ENCODE assay signal across 19 cellular contexts in genomic region chr5:39063037-39063436, GRCh38. TPM values are rescaled to one million over a fixed set of nuclear protein-coding genes. Genes with fewer than 3 reads are reported as not detected.
DNase-seq lines count a peak whose midpoint lies in the region; ATAC-seq and TF ChIP-seq lines count a peak whose summit lies in the region.
"Had no signal": no experiment of that assay in that cellular context is flagged by ENCODE, and none has a peak within 500 bp of the region (broad histone marks: within the 10 kb centered on the region; RNA-seq: fewer than 3 reads in every experiment).

No MANE protein-coding gene starts in this region.

- H3K27me3 Mint-ChIP-seq in T-helper 17 cell = no peaks in the 10 kb centered on the region
- no peaks in the 10 kb centered on the region for H3K27me3 Mint-ChIP-seq in activated T-helper 1 cell treated with anti-CD3 and anti-CD28 coated beads, Interleukin-12 subunit alpha, Interleukin-12 subunit beta, Interleukin-2, Interleukin-4 antibody, amounts not matched to agents 30 ng/mL and 10 ng/mL and 1 ng/mL, durations not matched to agents 14 hours and 24 hours and 36 hours (ENCODE audit: insufficient read depth)
- H3K27me3 Mint-ChIP-seq: naive B cell had no signal

- peaks cover 15% of the 10 kb centered on the region for H3K9me3 Mint-ChIP-seq in activated T-helper 1 cell treated with anti-CD3 and anti-CD28 coated beads, Interleukin-12 subunit alpha, Interleukin-12 subunit beta, Interleukin-2, Interleukin-4 antibody, amounts not matched to agents 30 ng/mL and 10 ng/mL and 1 ng/mL, durations not matched to agents 14 hours and 24 hours and 36 hours

- no peaks in the 10 kb centered on the region for H3F3A ChIP-seq in smooth muscle cell (ENCODE audit: low read depth)

- H4K20me1 ChIP-seq in smooth muscle cell (ENCODE audit: low read depth) = peaks cover 80% of the 10 kb centered on the region

- H3K4me1 Mint-ChIP-seq in T-helper 17 cell = peaks cover 44% of the 10 kb centered on the region
- H3K4me1 Mint-ChIP-seq in activated T-helper 1 cell treated with anti-CD3 and anti-CD28 coated beads, Interleukin-12 subunit alpha, Interleukin-12 subunit beta, Interleukin-2, Interleukin-4 antibody, amounts not matched to agents 30 ng/mL and 10 ng/mL and 1 ng/mL, durations not matched to agents 14 hours and 24 hours and 36 hours (ENCODE audit: low read depth) = peaks cover 64% of the 10 kb centered on the region

- peaks cover 2% of the 10 kb centered on the region for H3K36me3 Mint-ChIP-seq in T-helper 17 cell (ENCODE audit: low read depth)
- H3K36me3 Mint-ChIP-seq in activated T-helper 1 cell treated with anti-CD3 and anti-CD28 coated beads, Interleukin-12 subunit alpha, Interleukin-12 subunit beta, Interleukin-2, Interleukin-4 antibody, amounts not matched to agents 30 ng/mL and 10 ng/mL and 1 ng/mL, durations not matched to agents 14 hours and 24 hours and 36 hours (ENCODE audit: low read depth) = peaks cover 31% of the 10 kb centered on the region

- H3K4me3 ChIP-seq in left ventricle myocardium inferior = no peak overlapping the region
- no peak overlapping the region for H3K4me3 ChIP-seq in vagina
- H3K4me3 ChIP-seq in smooth muscle cell = no peak overlapping the region
- H3K4me3 ChIP-seq: ascending aorta, coronary artery, SJCRH30, stomach had no signal

- ATAC-seq in left cardiac atrium (no peak), T-helper 17 cell (no peak), left colon (peak; percentile 38)
- ATAC-seq: activated CD4-positive, CD25-positive, alpha-beta regulatory T cell treated with anti-CD3 and anti-CD28 coated beads, Interleukin-2, amount 50 U/mL, for 24 hours had no signal

- intact Hi-C loops in left ventricle myocardium inferior (cut with micrococcal nuclease) = no loop called here
- intact Hi-C loops in left cardiac atrium (cut with DNase I) = no loop called here
- intact Hi-C loops in left colon (cut with DNase I, micrococcal nuclease) = no loop called here
- intact Hi-C loops in vagina (cut with DNase I) = no loop called here
- intact Hi-C loops in activated T-helper 1 cell treated with anti-CD3 and anti-CD28 coated beads, Interleukin-12 subunit alpha, Interleukin-12 subunit beta, Interleukin-2, Interleukin-4 antibody, amounts not matched to agents 30 ng/mL and 10 ng/mL and 1 ng/mL, durations not matched to agents 14 hours and 24 hours and 36 hours (cut with micrococcal nuclease) = no loop called here

- no peak overlapping the region for H2AFZ ChIP-seq in smooth muscle cell (ENCODE audit: low read depth)

- H3K9ac ChIP-seq in smooth muscle cell (ENCODE audit: low read depth) = no peak overlapping the region

- TF ChIP-seq CTCF in left ventricle myocardium inferior (IDR thresholded peaks at IDR 0.05; ENCODE audit: borderline replicate concordance) (peak; percentile 19), vagina (IDR thresholded peaks at IDR 0.05) (no peak), smooth muscle cell (IDR thresholded peaks at IDR 0.05; ENCODE audit: borderline replicate concordance, insufficient read depth, poor library complexity, severe bottlenecking) (no peak)

- H3K4me1 ChIP-seq in left ventricle myocardium inferior = peaks cover 94% of the 10 kb centered on the region
- peaks cover 51% of the 10 kb centered on the region for H3K4me1 ChIP-seq in vagina
- H3K4me1 ChIP-seq in smooth muscle cell (ENCODE audit: low read depth) = no peaks in the 10 kb centered on the region
- H3K4me1 ChIP-seq: SJCRH30 had no signal

- DNase-seq in left ventricle myocardium inferior (no peak), left cardiac atrium (no peak), T-helper 17 cell (no peak), left colon (no peak), vagina (ENCODE audit: extremely low spot score in 2 of 2) (no peak), GM19238 (ENCODE audit: insufficient read length, low spot score) (no peak), smooth muscle cell (lab: John Stamatoyannopoulos, UW; ENCODE audit: unreplicated experiment) (no peak)
- DNase-seq in activated T-helper 1 cell treated with anti-CD3 and anti-CD28 coated beads, Interleukin-12 subunit alpha, Interleukin-12 subunit beta, Interleukin-2, Interleukin-4 antibody, amounts not matched to agents 30 ng/mL and 10 ng/mL and 1 ng/mL, durations not matched to agents 14 hours and 24 hours and 36 hours (ENCODE audit: low spot score) = no peak
- DNase-seq: activated gamma-delta T cell treated with Interleukin-2 at 50 U/mL for 16 hours, foreskin melanocyte, GOT3, naive B cell, NCI-H526 treated with DMSO at 0.1 percent for 48 hours, SJCRH30, stomach had no signal

- H3K4me2 ChIP-seq in smooth muscle cell = no peak overlapping the region

- H3K27ac Mint-ChIP-seq in T-helper 17 cell = no peak overlapping the region
- H3K27ac Mint-ChIP-seq in activated T-helper 1 cell treated with anti-CD3 and anti-CD28 coated beads, Interleukin-12 subunit alpha, Interleukin-12 subunit beta, Interleukin-2, Interleukin-4 antibody, amounts not matched to agents 30 ng/mL and 10 ng/mL and 1 ng/mL, durations not matched to agents 14 hours and 24 hours and 36 hours = no peak overlapping the region

- WGBS in smooth muscle cell (ENCODE audit: low lambda C conversion rate) = 68% methylated on average over 2 of the region's 2 CpGs

- H3K9me3 ChIP-seq in left ventricle myocardium inferior (replicated peaks) (peaks cover 12% of the 10 kb centered on the region), T-helper 17 cell (ENCODE audit: control insufficient read depth, low read length, poor library complexity, severe bottlenecking) (peaks cover 5% of the 10 kb centered on the region), vagina (no peaks in the 10 kb centered on the region), smooth muscle cell (replicated peaks; ENCODE audit: low read depth) (no peaks in the 10 kb centered on the region)
- H3K9me3 ChIP-seq: ascending aorta, SJCRH30 had no signal

- H3K27ac ChIP-seq in left ventricle myocardium inferior (replicated peaks) (peak overlapping the region; percentile 37), vagina (peak overlapping the region; percentile 15), smooth muscle cell (ENCODE audit: low read depth) (no peak overlapping the region)
- H3K27ac ChIP-seq: ascending aorta, coronary artery, HL-60, SJCRH30, stomach had no signal

- peaks cover 92% of the 10 kb centered on the region for H3K79me2 ChIP-seq in smooth muscle cell (ENCODE audit: low read depth)

- no peak for TF ChIP-seq POLR2A in vagina (IDR thresholded peaks at IDR 0.05)

- H3K4me3 Mint-ChIP-seq in T-helper 17 cell = peak overlapping the region; percentile 31
- H3K4me3 Mint-ChIP-seq in activated T-helper 1 cell treated with anti-CD3 and anti-CD28 coated beads, Interleukin-12 subunit alpha, Interleukin-12 subunit beta, Interleukin-2, Interleukin-4 antibody, amounts not matched to agents 30 ng/mL and 10 ng/mL and 1 ng/mL, durations not matched to agents 14 hours and 24 hours and 36 hours = no peak overlapping the region
- H3K4me3 Mint-ChIP-seq: naive B cell had no signal

- H3K36me3 ChIP-seq in left ventricle myocardium inferior (peaks cover 14% of the 10 kb centered on the region), vagina (peaks cover 0 to 6% of the 10 kb centered on the region in 2 donors), smooth muscle cell (ENCODE audit: low read depth) (no peaks in the 10 kb centered on the region)

- H3K27me3 ChIP-seq in left ventricle myocardium inferior (ENCODE audit: low read depth) (no peaks in the 10 kb centered on the region), vagina (no peaks in the 10 kb centered on the region), smooth muscle cell (ENCODE audit: low read depth) (no peaks in the 10 kb centered on the region)
- H3K27me3 ChIP-seq: ascending aorta, SJCRH30, stomach had no signal

RNA-seq across cellular contexts. Expression of gene RICTOR, which starts 11.2 kb away (rescaled TPM):
- total RNA-seq in left ventricle myocardium inferior (35.0 TPM), left cardiac atrium (10 to 100 TPM; 22.7 to 28.3 TPM), T-helper 17 cell (10 to 100 TPM; 84.8 to 88.8 TPM), left colon (10 to 100 TPM; 22.6 to 31.0 TPM), vagina (39.3 TPM), smooth muscle cell (30.2 and 33.4 TPM in 2 replicates)
- 30.1 and 33.9 TPM in 2 replicates for total RNA-seq in activated T-helper 1 cell treated with anti-CD3 and anti-CD28 coated beads, Interleukin-12 subunit alpha, Interleukin-12 subunit beta, Interleukin-2, Interleukin-4 antibody, amounts not matched to agents 30 ng/mL and 10 ng/mL and 1 ng/mL, durations not matched to agents 14 hours and 24 hours and 36 hours
- 3.6 and 6.6 TPM in 2 replicates for polyA plus RNA-seq in smooth muscle cell
